In genomic region chr14:85475113-85475512, GRCh38 we compare ENCODE assay signal across 1 cellular context.
TF ChIP-seq lines count a peak whose summit lies in the region.

No MANE protein-coding gene starts in this region.

TF ChIP-seq in endothelial cell of umbilical vein, 7 proteins besides CTCF, POLR2A, EP300 and RAD21 (continued from another document):
- no peak for TF ChIP-seq EZH2 (IDR thresholded peaks at IDR 0.05; ENCODE audit: borderline replicate concordance, low read depth, low read length, severe bottlenecking)
- peak; percentile 45 for TF ChIP-seq JUN (IDR thresholded peaks at IDR 0.05; ENCODE audit: borderline replicate concordance, insufficient read depth, insufficient read length, low read depth)
- no peak for TF ChIP-seq MYC (IDR thresholded peaks at IDR 0.05; ENCODE audit: low read depth, low read length)
- TF ChIP-seq POLR2AphosphoS5 (IDR thresholded peaks at IDR 0.05; ENCODE audit: insufficient read depth, low read depth, low read length): peak; percentile 32
